ENCODE assay signal across 18 cellular contexts in the genomic region with DNA sequence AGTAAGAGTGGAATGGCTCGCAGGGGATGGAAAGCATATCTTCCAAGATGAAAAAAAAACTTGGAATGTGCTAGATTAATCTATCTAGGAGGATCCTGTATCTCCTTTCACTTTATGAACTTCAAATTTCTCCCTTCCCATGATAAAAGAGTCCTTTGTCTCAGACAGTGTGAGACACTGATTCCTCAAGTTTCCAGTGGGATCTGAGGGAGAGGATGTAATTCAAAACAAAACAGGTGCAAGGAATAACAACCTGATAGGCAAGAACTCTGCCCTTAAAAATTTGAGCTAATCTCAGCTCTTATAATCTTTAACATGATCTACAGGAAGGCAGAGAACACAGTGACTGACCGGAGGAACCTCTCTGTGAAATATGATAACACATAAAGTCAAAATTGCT.
"Had no signal": no experiment of that assay in that cellular context is flagged by ENCODE, and none has a peak within 500 bp of the region (broad histone marks: within the 10 kb centered on the region; RNA-seq: fewer than 3 reads in every experiment).

No MANE protein-coding gene starts in this region.

- H3K27me3 ChIP-seq: esophagus squamous epithelium, heart right ventricle, neutrophil, upper lobe of left lung had no signal

- H3K4me3 ChIP-seq: esophagus squamous epithelium, heart right ventricle, skin epidermis, upper lobe of left lung had no signal

- H3K9me3 Mint-ChIP-seq: activated CD8-positive, alpha-beta T cell treated with anti-CD3 and anti-CD28 coated beads for 36 hours; activated naive CD8-positive, alpha-beta T cell treated with anti-CD3 and anti-CD28 coated beads for 36 hours; activated T-helper 17 cell treated with anti-CD3 and anti-CD28 coated beads, Interleukin-2, amount 50 U/mL, for 72 hours; naive thymus-derived CD4-positive, alpha-beta T cell; stimulated activated naive CD8-positive, alpha-beta T cell treated with anti-CD3 and anti-CD28 coated beads, Interleukin-15, Interleukin-2, amounts not matched to agents 100 ng/mL and 50 ng/mL, for 24 hours had no signal

- H3K27me3 Mint-ChIP-seq: activated CD4-positive, alpha-beta T cell treated with anti-CD3 and anti-CD28 coated beads, Interleukin-2, amount 10 ng/mL, durations not matched to agents 24 days and 14 days; activated CD8-positive, alpha-beta T cell treated with anti-CD3 and anti-CD28 coated beads for 36 hours; activated naive CD8-positive, alpha-beta T cell treated with anti-CD3 and anti-CD28 coated beads for 36 hours; activated T-helper 17 cell treated with anti-CD3 and anti-CD28 coated beads, Interleukin-2, amount 50 U/mL, for 72 hours; naive thymus-derived CD4-positive, alpha-beta T cell; stimulated activated naive CD8-positive, alpha-beta T cell treated with anti-CD3 and anti-CD28 coated beads, Interleukin-15, Interleukin-2, amounts not matched to agents 100 ng/mL and 50 ng/mL, for 24 hours had no signal

- DNase-seq: activated CD8-positive, alpha-beta T cell treated with anti-CD3 and anti-CD28 coated beads for 36 hours; activated naive CD4-positive, alpha-beta T cell; activated naive CD8-positive, alpha-beta T cell treated with anti-CD3 and anti-CD28 coated beads for 36 hours; activated T-cell treated with anti-CD3 and anti-CD28 coated beads, Interleukin-2, amount 50 U/mL, for 1 hour; amniotic stem cell; dermis blood vessel endothelial cell; effector memory CD4-positive, alpha-beta T cell; esophagus squamous epithelium; heart right ventricle; kidney glomerular epithelial cell; left ventricle myocardium superior; naive thymus-derived CD4-positive, alpha-beta T cell; upper lobe of left lung had no signal

- H3K9me3 ChIP-seq: esophagus squamous epithelium, heart right ventricle, neutrophil, upper lobe of left lung had no signal

- H3K27ac Mint-ChIP-seq: activated CD4-positive, alpha-beta T cell treated with anti-CD3 and anti-CD28 coated beads, Interleukin-2, amount 10 ng/mL, durations not matched to agents 24 days and 14 days; activated CD8-positive, alpha-beta T cell treated with anti-CD3 and anti-CD28 coated beads for 36 hours; activated naive CD8-positive, alpha-beta T cell treated with anti-CD3 and anti-CD28 coated beads for 36 hours; stimulated activated naive CD8-positive, alpha-beta T cell treated with anti-CD3 and anti-CD28 coated beads, Interleukin-15, Interleukin-2, amounts not matched to agents 100 ng/mL and 50 ng/mL, for 24 hours had no signal

- H3K36me3 ChIP-seq: esophagus squamous epithelium, neutrophil, upper lobe of left lung had no signal

- ATAC-seq: activated CD8-positive, alpha-beta T cell treated with anti-CD3 and anti-CD28 coated beads for 36 hours; naive thymus-derived CD4-positive, alpha-beta T cell had no signal

- H3K4me3 Mint-ChIP-seq: activated CD4-positive, alpha-beta T cell treated with anti-CD3 and anti-CD28 coated beads, Interleukin-2, amount 10 ng/mL, durations not matched to agents 24 days and 14 days; activated CD8-positive, alpha-beta T cell treated with anti-CD3 and anti-CD28 coated beads for 36 hours; activated naive CD8-positive, alpha-beta T cell treated with anti-CD3 and anti-CD28 coated beads for 36 hours; naive thymus-derived CD4-positive, alpha-beta T cell; stimulated activated naive CD8-positive, alpha-beta T cell treated with anti-CD3 and anti-CD28 coated beads, Interleukin-15, Interleukin-2, amounts not matched to agents 100 ng/mL and 50 ng/mL, for 24 hours had no signal

- H3K27ac ChIP-seq: heart right ventricle, neutrophil had no signal
